Comparison of ENCODE assay signal across 17 cellular contexts in genomic region chr10:43960981-43961380, GRCh38.
DNase-seq lines count a peak whose midpoint lies in the region; ATAC-seq and TF ChIP-seq lines count a peak whose summit lies in the region.
"Had no signal": no experiment of that assay in that cellular context is flagged by ENCODE, and none has a peak within 500 bp of the region (broad histone marks: within the 10 kb centered on the region; RNA-seq: fewer than 3 reads in every experiment).

No MANE protein-coding gene starts in this region.

- no peak overlapping the region for H3K4me3 ChIP-seq in ascending aorta
- no peak overlapping the region for H3K4me3 ChIP-seq in lung
- H3K4me3 ChIP-seq in skeletal muscle tissue (ENCODE audit: low read length in 3 of 3) = no peak overlapping the region
- H3K4me3 ChIP-seq: GM23338, Peyer's patch had no signal

- H3K36me3 Mint-ChIP-seq in chondrocyte (ENCODE audit: low read depth) = no peaks in the 10 kb centered on the region
- no peaks in the 10 kb centered on the region for H3K36me3 Mint-ChIP-seq in activated T-helper 17 cell treated with anti-CD3 and anti-CD28 coated beads, Interleukin-2, amount 50 U/mL, for 72 hours (ENCODE audit: low read depth)
- H3K36me3 Mint-ChIP-seq: CD4-positive, CD25-positive, alpha-beta regulatory T cell had no signal

- no peak overlapping the region for H3K4me3 Mint-ChIP-seq in chondrocyte (ENCODE audit: unreplicated experiment)
- H3K4me3 Mint-ChIP-seq in stimulated activated naive CD8-positive, alpha-beta T cell treated with anti-CD3 and anti-CD28 coated beads, Interleukin-15, amount 100 ng/mL, for 72 hours = no peak overlapping the region
- H3K4me3 Mint-ChIP-seq in activated T-helper 17 cell treated with anti-CD3 and anti-CD28 coated beads, Interleukin-2, amount 50 U/mL, for 72 hours = no peak overlapping the region
- H3K4me3 Mint-ChIP-seq: CD4-positive, CD25-positive, alpha-beta regulatory T cell; GM23338 had no signal

- no peak overlapping the region for H3K9ac ChIP-seq in skeletal muscle tissue (ENCODE audit: low read depth in 1 of 3, low read length in 3 of 3)

- peak overlapping the region; percentile 29 to 75 for H3K27ac ChIP-seq in ascending aorta
- no peak overlapping the region for H3K27ac ChIP-seq in lung (ENCODE audit: low read depth in 1 of 2, low read length in 1 of 2)
- peak overlapping the region; percentile 56 for H3K27ac ChIP-seq in skeletal muscle tissue (ENCODE audit: low read depth, low read length)
- H3K27ac ChIP-seq: Peyer's patch had no signal

- H3K27ac Mint-ChIP-seq in chondrocyte (ENCODE audit: unreplicated experiment) = peak overlapping the region; percentile 18
- H3K27ac Mint-ChIP-seq in stimulated activated naive CD8-positive, alpha-beta T cell treated with anti-CD3 and anti-CD28 coated beads, Interleukin-15, amount 100 ng/mL, for 72 hours = no peak overlapping the region
- H3K27ac Mint-ChIP-seq in activated T-helper 17 cell treated with anti-CD3 and anti-CD28 coated beads, Interleukin-2, amount 50 U/mL, for 72 hours = no peak overlapping the region
- H3K27ac Mint-ChIP-seq: CD4-positive, CD25-positive, alpha-beta regulatory T cell; GM23338 had no signal

- H3K9me3 ChIP-seq in ascending aorta (no peaks in the 10 kb centered on the region), lung (ENCODE audit: control insufficient read depth in 2 of 2, insufficient read depth in 1 of 2, low read length in 1 of 2) (peaks cover 0 to 3% of the 10 kb centered on the region in 2 donors), skeletal muscle tissue (ENCODE audit: control insufficient read depth in 3 of 3, low read length in 3 of 3) (no peaks in the 10 kb centered on the region)
- H3K9me3 ChIP-seq: Peyer's patch had no signal

- H3K27me3 ChIP-seq in ascending aorta = no peaks in the 10 kb centered on the region
- H3K27me3 ChIP-seq in lung (ENCODE audit: control insufficient read depth, insufficient read depth) = no peaks in the 10 kb centered on the region
- H3K27me3 ChIP-seq in skeletal muscle tissue (ENCODE audit: control insufficient read depth in 3 of 3, insufficient read depth in 3 of 3, low read length in 3 of 3) = peaks cover 0 to 3% (median 0%) of the 10 kb centered on the region in 3 donors
- H3K27me3 ChIP-seq: Peyer's patch had no signal

- H3K4me1 ChIP-seq in ascending aorta = peaks cover 6 to 44% of the 10 kb centered on the region in 2 donors
- H3K4me1 ChIP-seq in lung (ENCODE audit: control insufficient read depth in 2 of 2, insufficient read depth in 2 of 2, low read length in 2 of 2) = peaks cover 0 to 13% of the 10 kb centered on the region in 2 donors
- H3K4me1 ChIP-seq in skeletal muscle tissue (ENCODE audit: control insufficient read depth in 3 of 3, insufficient read depth in 3 of 3, low read length in 3 of 3) = peaks cover 17 to 21% (median 20%) of the 10 kb centered on the region in 3 donors

- no peak for ATAC-seq in lung (ENCODE audit: insufficient read depth, low FRiP score)
- ATAC-seq in stimulated activated naive CD8-positive, alpha-beta T cell treated with anti-CD3 and anti-CD28 coated beads, Interleukin-15, amount 100 ng/mL, for 72 hours = no peak
- ATAC-seq in activated T-helper 17 cell treated with anti-CD3 and anti-CD28 coated beads, Interleukin-2, amount 50 U/mL, for 72 hours (replicated peaks) = no peak
- ATAC-seq: GM23338 had no signal

- no peaks in the 10 kb centered on the region for H3K36me3 ChIP-seq in ascending aorta
- H3K36me3 ChIP-seq in lung (ENCODE audit: control insufficient read depth in 2 of 2, insufficient read depth in 2 of 2, low read length in 2 of 2) = no peaks in the 10 kb centered on the region
- H3K36me3 ChIP-seq in skeletal muscle tissue (ENCODE audit: control insufficient read depth in 3 of 3, insufficient read depth in 3 of 3, low read length in 3 of 3) = no peaks in the 10 kb centered on the region
- H3K36me3 ChIP-seq: Peyer's patch had no signal

- TF ChIP-seq CTCF in ascending aorta (IDR thresholded peaks at IDR 0.05) (no peak), chondrocyte (IDR thresholded peaks at IDR 0.05) (peak; percentile 12), lung (IDR thresholded peaks at IDR 0.05; ENCODE audit: control extremely low read depth, extremely low read depth) (no peak)

- intact Hi-C loops in ascending aorta (cut with DNase I) = loop anchor here (5.0 to 10.0 kb wide), 2 partner anchors 56 to 96 kb away; no protein-coding TSS in a partner anchor

- WGBS in lung, 2 donors = 85 to 89% methylated on average over 4 of the region's 4 CpGs

- peaks cover 2% of the 10 kb centered on the region for H3K27me3 Mint-ChIP-seq in chondrocyte (ENCODE audit: low read depth)
- peaks cover 19% of the 10 kb centered on the region for H3K27me3 Mint-ChIP-seq in stimulated activated naive CD8-positive, alpha-beta T cell treated with anti-CD3 and anti-CD28 coated beads, Interleukin-15, amount 100 ng/mL, for 72 hours
- peaks cover 9% of the 10 kb centered on the region for H3K27me3 Mint-ChIP-seq in activated T-helper 17 cell treated with anti-CD3 and anti-CD28 coated beads, Interleukin-2, amount 50 U/mL, for 72 hours
- H3K27me3 Mint-ChIP-seq: CD4-positive, CD25-positive, alpha-beta regulatory T cell had no signal

- no peaks in the 10 kb centered on the region for H3K9me3 Mint-ChIP-seq in chondrocyte (ENCODE audit: low read depth)
- H3K9me3 Mint-ChIP-seq in stimulated activated naive CD8-positive, alpha-beta T cell treated with anti-CD3 and anti-CD28 coated beads, Interleukin-15, amount 100 ng/mL, for 72 hours = no peaks in the 10 kb centered on the region
- H3K9me3 Mint-ChIP-seq in activated T-helper 17 cell treated with anti-CD3 and anti-CD28 coated beads, Interleukin-2, amount 50 U/mL, for 72 hours = no peaks in the 10 kb centered on the region
- H3K9me3 Mint-ChIP-seq: CD4-positive, CD25-positive, alpha-beta regulatory T cell; GM23338 had no signal

- H3K4me1 Mint-ChIP-seq in chondrocyte (ENCODE audit: low read depth) = peaks cover 46% of the 10 kb centered on the region
- H3K4me1 Mint-ChIP-seq in stimulated activated naive CD8-positive, alpha-beta T cell treated with anti-CD3 and anti-CD28 coated beads, Interleukin-15, amount 100 ng/mL, for 72 hours = peaks cover 10% of the 10 kb centered on the region
- H3K4me1 Mint-ChIP-seq in activated T-helper 17 cell treated with anti-CD3 and anti-CD28 coated beads, Interleukin-2, amount 50 U/mL, for 72 hours = no peaks in the 10 kb centered on the region

- DNase-seq in ascending aorta (ENCODE audit: low spot score in 2 of 2) (peak in 1 of 2 donors; percentile 61), chondrocyte (ENCODE audit: low spot score) (no peak), lung (ENCODE audit: low spot score) (peak; percentile 10), cerebellar cortex (ENCODE audit: low spot score) (no peak)
- DNase-seq in stimulated activated naive CD8-positive, alpha-beta T cell treated with anti-CD3 and anti-CD28 coated beads, Interleukin-15, amount 100 ng/mL, for 72 hours = no peak
- DNase-seq: CD4-positive, CD25-positive, alpha-beta regulatory T cell; DMS79; HCEC 1CT; Kasumi-1; NCI-H1694; NCI-H2081; NCI-H446; NCI-H526; Peyer's patch had no signal

Comparison
In these comparisons a context has a peak if more than half of its experiments do, and no peak if none do; other contexts are left out.
1. H3K27ac ChIP-seq: peak in ascending aorta (2 of 2) and skeletal muscle tissue (single experiment); none in lung (0 of 2).